9 cellular contexts compared by ENCODE assay signal in genomic region chr10:58157076-58157766, GRCh38.
DNase-seq lines count a peak whose midpoint lies in the region; ATAC-seq and TF ChIP-seq lines count a peak whose summit lies in the region.
"Had no signal": no experiment of that assay in that cellular context is flagged by ENCODE, and none has a peak within 500 bp of the region (broad histone marks: within the 10 kb centered on the region; RNA-seq: fewer than 3 reads in every experiment).

No MANE protein-coding gene starts in this region.

- H3K9me3 Mint-ChIP-seq in CD8-positive, alpha-beta T cell, result no peaks in the 10 kb centered on the region

- TF ChIP-seq CTCF in HFF-Myc (IDR thresholded peaks at IDR 0.05; ENCODE audit: low read depth, low read length, missing control alignments), result no peak
- TF ChIP-seq CTCF in RWPE1 (conservative IDR thresholded peaks at IDR 0.05; ENCODE audit: low read depth), result no peak
- TF ChIP-seq CTCF in mucosa of descending colon (IDR thresholded peaks at IDR 0.05), result no peak
- TF ChIP-seq CTCF in CD8-positive, alpha-beta T cell (IDR thresholded peaks at IDR 0.05), result no peak

- ATAC-seq in GM18502 (IDR thresholded peaks at IDR 0.05; ENCODE audit: poor library complexity, unreplicated experiment) (no peak), mucosa of descending colon (no peak)
- ATAC-seq in CD8-positive, alpha-beta T cell, result no peak

- in situ Hi-C loops in ACHN (cut with HindIII; ENCODE audit: low pct_ligation_motif_present, low pct_unique_long_range_greater_than_20kb, low sequenced_read_pairs), result no loop called here

- H3K27ac Mint-ChIP-seq in CD8-positive, alpha-beta T cell, result no peak overlapping the region

- no peaks in the 10 kb centered on the region for H3K27me3 ChIP-seq in CD8-positive, alpha-beta T cell (ENCODE audit: insufficient read depth, low read length)

- no peak overlapping the region for H3K27ac ChIP-seq in RWPE1
- no peak overlapping the region for H3K27ac ChIP-seq in CD8-positive, alpha-beta T cell (ENCODE audit: low read depth, low read length)

- no peaks in the 10 kb centered on the region for H3K36me3 ChIP-seq in mucosa of descending colon (ENCODE audit: low read depth)
- no peaks in the 10 kb centered on the region for H3K36me3 ChIP-seq in CD8-positive, alpha-beta T cell (ENCODE audit: insufficient read depth, low read length)

- CTCF ChIA-PET in RWPE1 (lab: Yijun Ruan, JAX), result interaction anchor here (0.6 kb wide), 1 partner anchor 9 kb away, joined by 4 read pairs; no protein-coding TSS in a partner anchor
- CTCF ChIA-PET in CD8-positive, alpha-beta T cell (lab: Charles Lee), result no interaction called here

- H3K4me3 Mint-ChIP-seq in CD8-positive, alpha-beta T cell, result no peak overlapping the region

- peaks cover 33% of the 10 kb centered on the region for H3K27me3 Mint-ChIP-seq in CD8-positive, alpha-beta T cell (ENCODE audit: low read depth)

- POLR2A ChIA-PET in RWPE1 (lab: Yijun Ruan, JAX; ENCODE audit: low non-redundant PET), result no interaction called here
- POLR2A ChIA-PET in CD8-positive, alpha-beta T cell (lab: Charles Lee), result no interaction called here

- H3K9me3 ChIP-seq in mucosa of descending colon, result no peaks in the 10 kb centered on the region
- H3K9me3 ChIP-seq in CD8-positive, alpha-beta T cell (ENCODE audit: low read length), result no peaks in the 10 kb centered on the region

- intact Hi-C loops in mucosa of descending colon (cut with DNase I, micrococcal nuclease), result no loop called here
- intact Hi-C loops in CD8-positive, alpha-beta T cell (cut with DNase I, micrococcal nuclease), result loop anchor here in 1 of 2 experiments (10.0 kb wide), 1 partner anchor 822 kb away; no protein-coding TSS in a partner anchor

- no peaks in the 10 kb centered on the region for H3K36me3 Mint-ChIP-seq in CD8-positive, alpha-beta T cell

- DNase-seq in ACHN, result peak; percentile 92
- peak; percentile 99 for DNase-seq in HFF-Myc (ENCODE audit: extremely low read depth, low read depth)
- DNase-seq in RWPE1 (ENCODE audit: low spot score), result peak; percentile 71
- peak; percentile 99 for DNase-seq in fibroblast of peridontal ligament (ENCODE audit: extremely low read depth)
- DNase-seq in mucosa of descending colon, result no peak
- DNase-seq in CD8-positive, alpha-beta T cell, result no peak
- no peak for DNase-seq in NCI-H82 (lab: John Stamatoyannopoulos, UW)
- DNase-seq: activated naive CD4-positive, alpha-beta T cell treated with Interleukin-2 at 50 U/mL for 16 hours had no signal

- no peak overlapping the region for H3K4me3 ChIP-seq in HFF-Myc (replicated peaks; ENCODE audit: low read depth, low read length)
- no peak overlapping the region for H3K4me3 ChIP-seq in mucosa of descending colon
- H3K4me3 ChIP-seq in CD8-positive, alpha-beta T cell (ENCODE audit: low read depth, low read length), result no peak overlapping the region

- H3K4me1 ChIP-seq in mucosa of descending colon (ENCODE audit: low read depth), result no peaks in the 10 kb centered on the region
- H3K4me1 ChIP-seq in CD8-positive, alpha-beta T cell (ENCODE audit: insufficient read depth, low read length), result no peaks in the 10 kb centered on the region

- no peaks in the 10 kb centered on the region for H3K4me1 Mint-ChIP-seq in CD8-positive, alpha-beta T cell (ENCODE audit: low read depth)

Comparison
In these comparisons a context has a peak if more than half of its experiments do, and no peak if none do; other contexts are left out.
1. DNase-seq: peak in ACHN (single experiment), HFF-Myc (single experiment), RWPE1 (single experiment) and fibroblast of peridontal ligament (single experiment); none in mucosa of descending colon (0 of 3), CD8-positive, alpha-beta T cell (0 of 7) and NCI-H82 (single experiment).